20 cellular contexts compared by ENCODE assay signal in the genomic region with DNA sequence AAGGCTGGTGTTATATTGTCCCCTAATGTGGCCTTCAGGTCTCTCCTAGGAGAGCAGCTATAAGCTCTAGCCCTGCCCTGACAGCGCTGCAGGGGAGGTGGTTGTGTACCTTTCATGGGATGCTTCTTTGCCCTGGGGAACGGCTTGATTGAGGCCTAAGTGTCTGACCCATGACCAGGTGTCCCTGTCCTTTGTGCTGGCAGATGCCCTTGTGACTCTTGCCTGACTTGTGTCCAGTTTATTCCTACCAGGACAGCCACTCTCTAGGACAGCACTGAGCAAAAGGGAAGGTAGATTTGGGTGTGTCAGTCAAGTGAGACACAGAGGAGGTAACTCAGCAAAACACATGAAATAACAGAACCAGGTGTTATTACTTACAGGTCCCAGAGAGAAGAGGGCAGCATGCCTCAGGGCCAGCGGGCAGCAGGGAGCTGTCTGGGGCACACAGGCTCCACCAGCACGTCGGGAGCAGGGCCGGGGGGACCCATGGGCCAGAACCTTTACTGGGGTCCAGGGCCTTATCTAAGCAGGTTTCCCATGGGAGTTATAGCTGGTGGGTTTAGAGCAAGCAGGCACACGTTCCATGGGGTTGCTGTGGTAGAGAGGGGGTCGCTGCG. TPM values are rescaled to one million over a fixed set of nuclear protein-coding genes. Genes with fewer than 3 reads are reported as not detected.
DNase-seq lines count a peak whose midpoint lies in the region; ATAC-seq, FAIRE-seq and TF ChIP-seq lines count a peak whose summit lies in the region.
"Had no signal": no experiment of that assay in that cellular context is flagged by ENCODE, and none has a peak within 500 bp of the region (broad histone marks: within the 10 kb centered on the region; RNA-seq: fewer than 3 reads in every experiment).

No MANE protein-coding gene starts in this region.

- no peaks in the 10 kb centered on the region for H3K9me2 ChIP-seq in OCI-LY7 (ENCODE audit: insufficient read depth, low read length)

- no peak overlapping the region for H2AFZ ChIP-seq in OCI-LY7 (ENCODE audit: low read length)
- no peak overlapping the region for H2AFZ ChIP-seq in keratinocyte (ENCODE audit: control insufficient read depth, low read length)

- BruUV-seq in OCI-LY7 (replicated peaks; lab: Mats Ljungman, UMichigan), result no TSS peak

- peaks cover 10% of the 10 kb centered on the region; the same call in 1 of the 2 replicates for H3K9me3 ChIP-seq in OCI-LY7 (ENCODE audit: low read length)
- no peaks in the 10 kb centered on the region for H3K9me3 ChIP-seq in keratinocyte (ENCODE audit: control insufficient read depth, low read depth, low read length)
- peaks cover 0 to 3% of the 10 kb centered on the region in 2 donors for H3K9me3 ChIP-seq in stomach smooth muscle (ENCODE audit: control insufficient read depth in 2 of 2, low read length in 2 of 2)
- H3K9me3 ChIP-seq: HAP-1, SJSA1 had no signal

- no peaks in the 10 kb centered on the region for H3K9me1 ChIP-seq in keratinocyte (ENCODE audit: control insufficient read depth, extremely low read depth, insufficient read depth, low read length)

- H3K4me3 ChIP-seq in OCI-LY7 (ENCODE audit: low read depth, low read length, poor library complexity, severe bottlenecking), result peak overlapping the region; percentile 65
- H3K4me3 ChIP-seq in keratinocyte (ENCODE audit: control insufficient read depth in 2 of 3, extremely low read depth in 1 of 3, insufficient read depth in 2 of 3, low read depth in 1 of 3, low read length in 3 of 3), result no peak overlapping the region
- no peak overlapping the region for H3K4me3 ChIP-seq in stomach smooth muscle (ENCODE audit: low read length in 2 of 2)
- H3K4me3 ChIP-seq: HAP-1, SJSA1 had no signal

- CTCF ChIA-PET in OCI-LY7 (lab: Charles Lee; ENCODE audit: unreplicated experiment), result interaction anchor here (0.5 to 1.3 kb wide), 3 partner anchors 24 to 107 kb away, joined by 3 to 4 read pairs (median 3); no protein-coding TSS in a partner anchor

- DNase-seq in GM18507 (ENCODE audit: extremely low spot score, insufficient read length, low read depth) (no peak), OCI-LY7 (ENCODE audit: low spot score) (no peak), keratinocyte (ENCODE audit: low read depth, low spot score) (no peak), NCI-H187 treated with DMSO at 0.1 percent for 48 hours (lab: John Stamatoyannopoulos, UW) (no peak)
- no peak for DNase-seq in stimulated activated CD4-positive, alpha-beta T cell treated with anti-CD3 and anti-CD28 coated beads, Interleukin-1b, Interleukin-23, amount 100 ng/mL, for 48 hours
- DNase-seq: Calu3; CD4-positive, alpha-beta memory T cell; DMS53; NCI-H1436 treated with DMSO at 0.1 percent for 48 hours; NCI-H2081 treated with DMSO at 0.1 percent for 48 hours; NCI-H2227 treated with DMSO at 0.1 percent for 48 hours; NCI-H524 treated with DMSO at 0.1 percent for 48 hours; OCI-M1; SW 1271 had no signal

- TF ChIP-seq CTCF in OCI-LY7 (conservative IDR thresholded peaks at IDR 0.05; ENCODE audit: low read length) (no peak), keratinocyte (optimal IDR thresholded peaks at IDR 0.05 in 1 of 3, IDR thresholded peaks at IDR 0.05 in 1 of 3, conservative IDR thresholded peaks at IDR 0.05 in 1 of 3; ENCODE audit: extremely low read depth in 1 of 3, insufficient read depth in 2 of 3, low read length in 3 of 3) (no peak)

- dilution Hi-C loops in keratinocyte (cut with MboI; ENCODE audit: extremely low pct_ligation_motif_present, low sequenced_read_pairs), result no loop called here

- H3K79me2 ChIP-seq in OCI-LY7 (ENCODE audit: insufficient read depth, low read depth, low read length), result no peaks in the 10 kb centered on the region
- H3K79me2 ChIP-seq in keratinocyte (ENCODE audit: control insufficient read depth, insufficient read depth, low read length), result no peaks in the 10 kb centered on the region

- H4K20me1 ChIP-seq in OCI-LY7 (ENCODE audit: insufficient read depth, low read length) (no peaks in the 10 kb centered on the region), keratinocyte (ENCODE audit: control insufficient read depth, extremely low read depth, insufficient read depth, low read length) (no peaks in the 10 kb centered on the region)

- H3K27me3 ChIP-seq in keratinocyte (ENCODE audit: control insufficient read depth, extremely low read depth, insufficient read depth, low read length), result no peaks in the 10 kb centered on the region
- H3K27me3 ChIP-seq in stomach smooth muscle (ENCODE audit: control insufficient read depth in 1 of 2, insufficient read depth in 2 of 2, low read length in 2 of 2), result no peaks in the 10 kb centered on the region
- H3K27me3 ChIP-seq: SJSA1 had no signal

- H3K27ac ChIP-seq in OCI-LY7 (ENCODE audit: low read depth, low read length, poor library complexity, severe bottlenecking), result peak overlapping the region; percentile 94
- no peak overlapping the region for H3K27ac ChIP-seq in keratinocyte (ENCODE audit: control insufficient read depth, insufficient read depth, low read length)
- H3K27ac ChIP-seq in stomach smooth muscle (ENCODE audit: low read length), result peak overlapping the region; percentile 89
- H3K27ac ChIP-seq: HL-60, SJSA1 had no signal

- H3K9ac ChIP-seq in keratinocyte (ENCODE audit: control insufficient read depth, extremely low read depth, insufficient read depth, low read length), result no peak overlapping the region
- no peak overlapping the region for H3K9ac ChIP-seq in stomach smooth muscle (ENCODE audit: low read length in 2 of 2)

- no peak for ATAC-seq in HG02973 (IDR thresholded peaks at IDR 0.05; ENCODE audit: unreplicated experiment)

- H3K36me3 ChIP-seq in OCI-LY7 (ENCODE audit: insufficient read depth, low read length) (no peaks in the 10 kb centered on the region), keratinocyte (ENCODE audit: control insufficient read depth in 2 of 2, extremely low read depth in 1 of 2, insufficient read depth in 2 of 2, low read length in 2 of 2) (no peaks in the 10 kb centered on the region), stomach smooth muscle (ENCODE audit: control insufficient read depth in 2 of 2, insufficient read depth in 2 of 2, low read length in 2 of 2) (no peaks in the 10 kb centered on the region)
- H3K36me3 ChIP-seq: HAP-1, SJSA1 had no signal

- H3K4me1 ChIP-seq in OCI-LY7 (ENCODE audit: insufficient read depth, low read length, poor library complexity, severe bottlenecking) (peaks cover 88% of the 10 kb centered on the region), keratinocyte (ENCODE audit: control insufficient read depth, extremely low read depth, insufficient read depth, low read length) (peaks cover 23% of the 10 kb centered on the region), stomach smooth muscle (ENCODE audit: control insufficient read depth, insufficient read depth, low read length) (peaks cover 29% of the 10 kb centered on the region)
- H3K4me1 ChIP-seq: HAP-1 had no signal

- intact Hi-C loops in OCI-LY7 (cut with micrococcal nuclease; ENCODE audit: unreplicated experiment), result loop anchor here (10.0 kb wide), 1 partner anchor 121 kb away; no protein-coding TSS in a partner anchor

- FAIRE-seq in GM18507 (lab: Jason Lieb, UNC) (peak; percentile 29), keratinocyte (lab: Jason Lieb, UNC) (peak; percentile 51)
- FAIRE-seq: HTR-8/SVneo had no signal

- H3K4me2 ChIP-seq in OCI-LY7 (ENCODE audit: low read length), result peak overlapping the region; percentile 93
- H3K4me2 ChIP-seq in keratinocyte (ENCODE audit: control insufficient read depth, extremely low read depth, insufficient read depth, low read depth, low read length), result no peak overlapping the region

- POLR2A ChIA-PET in OCI-LY7 (lab: Charles Lee), result interaction anchor here (1.0 to 4.8 kb wide), 4 partner anchors 10 to 43 kb away, joined by 4 to 56 read pairs (median 12); no protein-coding TSS in a partner anchor

RNA-seq across cellular contexts. Expression of a gene that starts 10.7 kb away (rescaled TPM):
- total RNA-seq in OCI-LY7 (2014; rRNA removed; shearing (Covaris generic)), result 19.9 and 26.4 TPM in 2 replicates
- 14.7 and 19.2 TPM in 2 replicates for total RNA-seq in OCI-LY7 (2022)
- 21.4 to 39.1 TPM (median 24.5 TPM) in 3 replicates for polyA plus RNA-seq in keratinocyte
- 3.4 TPM for polyA plus RNA-seq in keratinocyte (2011; ENCODE audit: low read depth)
- polyA plus RNA-seq in keratinocyte (2011; cell fraction: cytosol; rRNA removed), result 16.9 and 22.6 TPM in 2 replicates
- 50.9 and 52.5 TPM in 2 replicates for polyA plus RNA-seq in keratinocyte (2011; cell fraction: nucleus; rRNA removed)
- 9.4 and 25.1 TPM in 2 replicates for polyA plus RNA-seq in keratinocyte (2012; ENCODE audit: low replicate concordance)
- 46.0 to 77.2 TPM (median 60.9 TPM) in 3 replicates for polyA minus RNA-seq in keratinocyte
- polyA minus RNA-seq in keratinocyte (2011; cell fraction: cytosol; rRNA and poly(A)+ RNA removed), result 28.6 TPM
- polyA minus RNA-seq in keratinocyte (2011; cell fraction: nucleus; rRNA and poly(A)+ RNA removed), result 57.7 and 70.4 TPM in 2 replicates
